ENCODE assay signal across 1 cellular context in the genomic region with DNA sequence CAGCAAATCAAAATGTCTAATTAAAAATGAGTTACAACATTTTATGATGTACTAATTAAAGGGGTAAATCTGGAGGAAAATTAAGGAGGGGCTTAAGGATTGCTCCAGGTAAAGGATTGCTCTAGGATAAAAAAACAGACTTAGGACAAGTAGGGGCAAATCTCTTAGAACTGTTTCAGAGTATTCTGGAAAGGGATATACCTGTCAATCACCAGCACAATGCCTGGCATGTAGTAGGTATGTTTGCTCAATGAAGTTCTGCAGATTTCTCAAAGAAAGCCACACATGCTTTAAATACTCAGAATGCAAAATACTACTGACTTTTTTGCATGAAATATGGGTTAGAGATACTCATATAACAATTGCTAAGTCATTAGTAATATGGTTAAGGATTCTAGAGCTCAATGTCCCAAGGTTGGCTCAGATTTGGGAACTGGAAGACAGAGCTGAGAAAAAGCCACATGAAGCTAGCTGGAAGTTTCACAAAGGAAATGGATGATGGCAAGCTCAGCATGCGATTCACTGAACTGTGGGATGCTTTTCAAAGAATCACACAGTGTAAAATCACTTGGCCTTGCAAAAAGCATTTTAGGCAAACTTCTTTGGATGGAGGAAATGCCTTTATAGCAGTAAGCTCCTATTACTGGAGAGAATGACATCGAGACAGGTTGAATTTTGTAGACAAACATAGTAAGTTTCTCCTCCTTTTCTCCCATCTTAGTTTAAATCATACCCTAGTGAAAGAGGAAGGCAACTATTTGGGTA.
TF ChIP-seq lines count a peak whose summit lies in the region.

No MANE protein-coding gene starts in this region.

TF ChIP-seq in GM23338, 12 proteins besides CTCF, POLR2A, EP300 and RAD21 (continued from another document):
- TF ChIP-seq, protein P1, sequence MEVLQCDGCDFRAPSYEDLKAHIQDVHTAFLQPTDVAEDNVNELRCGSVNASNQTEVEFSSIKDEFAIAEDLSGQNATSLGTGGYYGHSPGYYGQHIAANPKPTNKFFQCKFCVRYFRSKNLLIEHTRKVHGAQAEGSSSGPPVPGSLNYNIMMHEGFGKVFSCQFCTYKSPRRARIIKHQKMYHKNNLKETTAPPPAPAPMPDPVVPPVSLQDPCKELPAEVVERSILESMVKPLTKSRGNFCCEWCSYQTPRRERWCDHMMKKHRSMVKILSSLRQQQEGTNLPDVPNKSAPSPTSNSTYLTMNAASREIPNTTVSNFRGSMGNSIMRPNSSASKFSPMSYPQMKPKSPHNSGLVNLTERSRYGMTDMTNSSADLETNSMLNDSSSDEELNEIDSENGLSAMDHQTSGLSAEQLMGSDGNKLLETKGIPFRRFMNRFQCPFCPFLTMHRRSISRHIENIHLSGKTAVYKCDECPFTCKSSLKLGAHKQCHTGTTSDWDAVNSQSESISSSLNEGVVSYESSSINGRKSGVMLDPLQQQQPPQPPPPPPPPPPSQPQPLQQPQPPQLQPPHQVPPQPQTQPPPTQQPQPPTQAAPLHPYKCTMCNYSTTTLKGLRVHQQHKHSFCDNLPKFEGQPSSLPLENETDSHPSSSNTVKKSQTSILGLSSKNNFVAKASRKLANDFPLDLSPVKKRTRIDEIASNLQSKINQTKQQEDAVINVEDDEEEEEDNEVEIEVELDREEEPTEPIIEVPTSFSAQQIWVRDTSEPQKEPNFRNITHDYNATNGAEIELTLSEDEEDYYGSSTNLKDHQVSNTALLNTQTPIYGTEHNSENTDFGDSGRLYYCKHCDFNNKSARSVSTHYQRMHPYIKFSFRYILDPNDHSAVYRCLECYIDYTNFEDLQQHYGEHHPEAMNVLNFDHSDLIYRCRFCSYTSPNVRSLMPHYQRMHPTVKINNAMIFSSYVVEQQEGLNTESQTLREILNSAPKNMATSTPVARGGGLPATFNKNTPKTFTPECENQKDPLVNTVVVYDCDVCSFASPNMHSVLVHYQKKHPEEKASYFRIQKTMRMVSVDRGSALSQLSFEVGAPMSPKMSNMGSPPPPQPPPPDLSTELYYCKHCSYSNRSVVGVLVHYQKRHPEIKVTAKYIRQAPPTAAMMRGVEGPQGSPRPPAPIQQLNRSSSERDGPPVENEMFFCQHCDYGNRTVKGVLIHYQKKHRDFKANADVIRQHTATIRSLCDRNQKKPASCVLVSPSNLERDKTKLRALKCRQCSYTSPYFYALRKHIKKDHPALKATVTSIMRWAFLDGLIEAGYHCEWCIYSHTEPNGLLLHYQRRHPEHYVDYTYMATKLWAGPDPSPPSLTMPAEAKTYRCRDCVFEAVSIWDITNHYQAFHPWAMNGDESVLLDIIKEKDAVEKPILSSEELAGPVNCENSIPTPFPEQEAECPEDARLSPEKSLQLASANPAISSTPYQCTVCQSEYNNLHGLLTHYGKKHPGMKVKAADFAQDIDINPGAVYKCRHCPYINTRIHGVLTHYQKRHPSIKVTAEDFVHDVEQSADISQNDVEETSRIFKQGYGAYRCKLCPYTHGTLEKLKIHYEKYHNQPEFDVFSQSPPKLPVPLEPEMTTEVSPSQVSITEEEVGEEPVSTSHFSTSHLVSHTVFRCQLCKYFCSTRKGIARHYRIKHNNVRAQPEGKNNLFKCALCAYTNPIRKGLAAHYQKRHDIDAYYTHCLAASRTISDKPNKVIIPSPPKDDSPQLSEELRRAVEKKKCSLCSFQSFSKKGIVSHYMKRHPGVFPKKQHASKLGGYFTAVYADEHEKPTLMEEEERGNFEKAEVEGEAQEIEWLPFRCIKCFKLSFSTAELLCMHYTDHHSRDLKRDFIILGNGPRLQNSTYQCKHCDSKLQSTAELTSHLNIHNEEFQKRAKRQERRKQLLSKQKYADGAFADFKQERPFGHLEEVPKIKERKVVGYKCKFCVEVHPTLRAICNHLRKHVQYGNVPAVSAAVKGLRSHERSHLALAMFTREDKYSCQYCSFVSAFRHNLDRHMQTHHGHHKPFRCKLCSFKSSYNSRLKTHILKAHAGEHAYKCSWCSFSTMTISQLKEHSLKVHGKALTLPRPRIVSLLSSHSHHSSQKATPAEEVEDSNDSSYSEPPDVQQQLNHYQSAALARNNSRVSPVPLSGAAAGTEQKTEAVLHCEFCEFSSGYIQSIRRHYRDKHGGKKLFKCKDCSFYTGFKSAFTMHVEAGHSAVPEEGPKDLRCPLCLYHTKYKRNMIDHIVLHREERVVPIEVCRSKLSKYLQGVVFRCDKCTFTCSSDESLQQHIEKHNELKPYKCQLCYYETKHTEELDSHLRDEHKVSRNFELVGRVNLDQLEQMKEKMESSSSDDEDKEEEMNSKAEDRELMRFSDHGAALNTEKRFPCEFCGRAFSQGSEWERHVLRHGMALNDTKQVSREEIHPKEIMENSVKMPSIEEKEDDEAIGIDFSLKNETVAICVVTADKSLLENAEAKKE (CRISPR knock-in tag; IDR thresholded peaks at IDR 0.05) = no peak
- TF ChIP-seq JUNB (IDR thresholded peaks at IDR 0.05; ENCODE audit: unreplicated experiment) = no peak
- TF ChIP-seq CREB1 (CRISPR knock-in tag; IDR thresholded peaks at IDR 0.05; ENCODE audit: low read depth) = no peak
- TF ChIP-seq NANOG (IDR thresholded peaks at IDR 0.05; ENCODE audit: borderline replicate concordance) = no peak
- TF ChIP-seq, protein P2, sequence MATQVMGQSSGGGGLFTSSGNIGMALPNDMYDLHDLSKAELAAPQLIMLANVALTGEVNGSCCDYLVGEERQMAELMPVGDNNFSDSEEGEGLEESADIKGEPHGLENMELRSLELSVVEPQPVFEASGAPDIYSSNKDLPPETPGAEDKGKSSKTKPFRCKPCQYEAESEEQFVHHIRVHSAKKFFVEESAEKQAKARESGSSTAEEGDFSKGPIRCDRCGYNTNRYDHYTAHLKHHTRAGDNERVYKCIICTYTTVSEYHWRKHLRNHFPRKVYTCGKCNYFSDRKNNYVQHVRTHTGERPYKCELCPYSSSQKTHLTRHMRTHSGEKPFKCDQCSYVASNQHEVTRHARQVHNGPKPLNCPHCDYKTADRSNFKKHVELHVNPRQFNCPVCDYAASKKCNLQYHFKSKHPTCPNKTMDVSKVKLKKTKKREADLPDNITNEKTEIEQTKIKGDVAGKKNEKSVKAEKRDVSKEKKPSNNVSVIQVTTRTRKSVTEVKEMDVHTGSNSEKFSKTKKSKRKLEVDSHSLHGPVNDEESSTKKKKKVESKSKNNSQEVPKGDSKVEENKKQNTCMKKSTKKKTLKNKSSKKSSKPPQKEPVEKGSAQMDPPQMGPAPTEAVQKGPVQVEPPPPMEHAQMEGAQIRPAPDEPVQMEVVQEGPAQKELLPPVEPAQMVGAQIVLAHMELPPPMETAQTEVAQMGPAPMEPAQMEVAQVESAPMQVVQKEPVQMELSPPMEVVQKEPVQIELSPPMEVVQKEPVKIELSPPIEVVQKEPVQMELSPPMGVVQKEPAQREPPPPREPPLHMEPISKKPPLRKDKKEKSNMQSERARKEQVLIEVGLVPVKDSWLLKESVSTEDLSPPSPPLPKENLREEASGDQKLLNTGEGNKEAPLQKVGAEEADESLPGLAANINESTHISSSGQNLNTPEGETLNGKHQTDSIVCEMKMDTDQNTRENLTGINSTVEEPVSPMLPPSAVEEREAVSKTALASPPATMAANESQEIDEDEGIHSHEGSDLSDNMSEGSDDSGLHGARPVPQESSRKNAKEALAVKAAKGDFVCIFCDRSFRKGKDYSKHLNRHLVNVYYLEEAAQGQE (IDR thresholded peaks at IDR 0.05; ENCODE audit: unreplicated experiment) = no peak
- TF ChIP-seq ZNF331 (CRISPR knock-in tag; IDR thresholded peaks at IDR 0.05; ENCODE audit: low read depth) = no peak
- TF ChIP-seq ZNF114 (CRISPR knock-in tag; IDR thresholded peaks at IDR 0.05) = no peak
- TF ChIP-seq, protein P3, sequence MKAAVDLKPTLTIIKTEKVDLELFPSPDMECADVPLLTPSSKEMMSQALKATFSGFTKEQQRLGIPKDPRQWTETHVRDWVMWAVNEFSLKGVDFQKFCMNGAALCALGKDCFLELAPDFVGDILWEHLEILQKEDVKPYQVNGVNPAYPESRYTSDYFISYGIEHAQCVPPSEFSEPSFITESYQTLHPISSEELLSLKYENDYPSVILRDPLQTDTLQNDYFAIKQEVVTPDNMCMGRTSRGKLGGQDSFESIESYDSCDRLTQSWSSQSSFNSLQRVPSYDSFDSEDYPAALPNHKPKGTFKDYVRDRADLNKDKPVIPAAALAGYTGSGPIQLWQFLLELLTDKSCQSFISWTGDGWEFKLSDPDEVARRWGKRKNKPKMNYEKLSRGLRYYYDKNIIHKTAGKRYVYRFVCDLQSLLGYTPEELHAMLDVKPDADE (IDR thresholded peaks at IDR 0.05) = no peak
- no peak for TF ChIP-seq STAT1 (IDR thresholded peaks at IDR 0.05; ENCODE audit: unreplicated experiment)
